Comparison of ENCODE assay signal across 1 cellular context in the genomic region with DNA sequence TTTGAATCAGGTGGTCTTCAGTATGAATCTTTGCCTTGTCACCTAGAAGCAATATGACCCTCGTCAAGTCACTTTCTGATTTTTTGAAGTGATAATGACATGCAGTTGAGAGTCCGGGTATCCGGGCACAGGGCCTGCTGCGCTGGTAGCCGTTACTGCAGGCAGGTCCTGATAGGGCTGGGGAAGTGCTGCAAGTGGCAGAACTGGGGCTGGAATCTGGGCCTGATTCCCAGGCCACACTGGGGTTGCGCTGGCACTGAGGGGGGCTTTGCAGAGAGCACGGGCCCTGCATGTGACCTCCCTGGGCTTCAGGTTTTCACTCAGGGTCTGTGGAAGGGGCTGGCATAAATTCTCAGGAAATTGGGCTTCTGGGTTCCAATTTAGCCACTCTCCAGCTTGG.
TF ChIP-seq lines count a peak whose summit lies in the region.

No MANE protein-coding gene starts in this region.

TF ChIP-seq in GM12878, 131 proteins besides CTCF, POLR2A, EP300 and RAD21:
- TF ChIP-seq RELA (IDR thresholded peaks at IDR 0.05; ENCODE audit: borderline replicate concordance, partially characterized antibody) (no peak), CBX3 (IDR thresholded peaks at IDR 0.05; ENCODE audit: borderline replicate concordance, low read depth) (no peak), E4F1 (IDR thresholded peaks at IDR 0.05; ENCODE audit: borderline replicate concordance, partially characterized antibody) (no peak), PAX8 (IDR thresholded peaks at IDR 0.05) (no peak), CBFB (IDR thresholded peaks at IDR 0.05; ENCODE audit: low read depth) (no peak), E2F4 (IDR thresholded peaks at IDR 0.05; ENCODE audit: low read depth, low read length) (no peak), BHLHE40 (IDR thresholded peaks at IDR 0.05; ENCODE audit: borderline replicate concordance in 1 of 2, low read depth in 2 of 2, low read length in 1 of 2) (no peak)
- TF ChIP-seq, protein P1, sequence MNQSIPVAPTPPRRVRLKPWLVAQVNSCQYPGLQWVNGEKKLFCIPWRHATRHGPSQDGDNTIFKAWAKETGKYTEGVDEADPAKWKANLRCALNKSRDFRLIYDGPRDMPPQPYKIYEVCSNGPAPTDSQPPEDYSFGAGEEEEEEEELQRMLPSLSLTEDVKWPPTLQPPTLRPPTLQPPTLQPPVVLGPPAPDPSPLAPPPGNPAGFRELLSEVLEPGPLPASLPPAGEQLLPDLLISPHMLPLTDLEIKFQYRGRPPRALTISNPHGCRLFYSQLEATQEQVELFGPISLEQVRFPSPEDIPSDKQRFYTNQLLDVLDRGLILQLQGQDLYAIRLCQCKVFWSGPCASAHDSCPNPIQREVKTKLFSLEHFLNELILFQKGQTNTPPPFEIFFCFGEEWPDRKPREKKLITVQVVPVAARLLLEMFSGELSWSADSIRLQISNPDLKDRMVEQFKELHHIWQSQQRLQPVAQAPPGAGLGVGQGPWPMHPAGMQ (IDR thresholded peaks at IDR 0.05; ENCODE audit: borderline replicate concordance): no peak
